Comparison of ENCODE assay signal across 20 cellular contexts in genomic region chr2:36177282-36177681, GRCh38.
"Had no signal": no experiment of that assay in that cellular context is flagged by ENCODE, and none has a peak within 500 bp of the region (broad histone marks: within the 10 kb centered on the region; RNA-seq: fewer than 3 reads in every experiment).

No MANE protein-coding gene starts in this region.

- H3K27ac ChIP-seq: coronary artery, epithelial cell of prostate, esophagus muscularis mucosa, gastroesophageal sphincter, right atrium auricular region, stomach, thoracic aorta, transverse colon had no signal

- DNase-seq: dorsolateral prefrontal cortex; effector CD8-positive, alpha-beta T cell; glutamatergic neuron; islet precursor cell; mucosa of descending colon; naive thymus-derived CD8-positive, alpha-beta T cell; small intestine; stimulated activated CD4-positive, alpha-beta T cell treated with anti-CD3 and anti-CD28 coated beads, Interleukin-12 subunit alpha, Interleukin-12 subunit beta, amount 100 ng/mL, for 4 hours; stimulated activated naive CD4-positive, alpha-beta T cell; stomach; substantia nigra; transverse colon had no signal

- H3K36me3 Mint-ChIP-seq: naive thymus-derived CD8-positive, alpha-beta T cell had no signal

- H3K9me3 ChIP-seq: esophagus muscularis mucosa, gastroesophageal sphincter, mucosa of descending colon, right atrium auricular region, stomach, thoracic aorta, transverse colon had no signal

- H3K4me1 Mint-ChIP-seq: naive thymus-derived CD8-positive, alpha-beta T cell had no signal

- H3K4me3 Mint-ChIP-seq: naive thymus-derived CD8-positive, alpha-beta T cell; neural crest cell had no signal

- H3K4me3 ChIP-seq: coronary artery, dorsolateral prefrontal cortex, esophagus muscularis mucosa, gastroesophageal sphincter, mucosa of descending colon, right atrium auricular region, stomach, thoracic aorta, transverse colon had no signal

- H3K27ac Mint-ChIP-seq: naive thymus-derived CD8-positive, alpha-beta T cell had no signal

- H3K4me1 ChIP-seq: esophagus muscularis mucosa, gastroesophageal sphincter, right atrium auricular region, stomach, transverse colon had no signal

- ATAC-seq: gastroesophageal sphincter; left lobe of liver; mucosa of descending colon; naive thymus-derived CD8-positive, alpha-beta T cell had no signal

- H3K36me3 ChIP-seq: esophagus muscularis mucosa, gastroesophageal sphincter, right atrium auricular region, stomach, thoracic aorta, transverse colon had no signal

- H3K27me3 ChIP-seq: dorsolateral prefrontal cortex, esophagus muscularis mucosa, gastroesophageal sphincter, right atrium auricular region, stomach, transverse colon had no signal
